23 cellular contexts compared by ENCODE assay signal in the genomic region with DNA sequence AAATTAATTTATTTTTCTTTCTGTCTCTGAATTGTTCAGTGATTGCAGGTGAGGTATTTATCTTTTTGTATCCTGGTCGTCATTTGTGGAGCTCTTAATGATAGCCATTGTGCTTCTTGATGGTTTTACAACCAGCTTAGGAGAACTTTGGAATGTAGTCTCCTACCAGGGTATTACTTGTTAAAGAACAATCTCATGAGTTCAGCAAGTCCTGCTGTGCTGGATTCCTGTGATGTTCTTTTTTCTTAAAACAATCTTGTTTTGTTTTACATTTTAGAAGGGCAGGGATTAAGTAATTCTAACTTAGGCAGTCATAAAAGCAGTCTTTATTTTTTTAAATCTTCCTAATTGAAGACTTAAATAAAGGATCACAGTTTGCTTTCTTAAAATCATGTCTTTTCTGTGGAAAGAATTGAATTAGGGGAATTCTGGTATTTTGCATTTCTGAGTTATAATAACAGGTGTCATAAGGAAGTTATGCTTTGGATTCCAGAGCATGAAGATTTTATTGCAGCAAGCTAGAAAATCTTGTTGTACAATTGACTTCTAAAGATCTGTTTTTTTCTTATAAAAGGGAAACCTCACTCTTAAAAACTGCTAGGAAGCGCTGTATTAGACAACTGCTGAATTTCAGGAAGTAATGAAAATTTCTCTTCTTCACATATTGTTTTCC. TPM values are rescaled to one million over a fixed set of nuclear protein-coding genes. Genes with fewer than 3 reads are reported as not detected.
DNase-seq lines count a peak whose midpoint lies in the region; TF ChIP-seq lines count a peak whose summit lies in the region.
"Had no signal": no experiment of that assay in that cellular context is flagged by ENCODE, and none has a peak within 500 bp of the region (broad histone marks: within the 10 kb centered on the region; RNA-seq: fewer than 3 reads in every experiment).

No MANE protein-coding gene starts in this region.

- H3K4me3 Mint-ChIP-seq in MCF 10A (ENCODE audit: unreplicated experiment) (no peak overlapping the region), nephron progenitor cell (peak overlapping the region; percentile 12), type B pancreatic cell (peak overlapping the region; percentile 5)
- H3K4me3 Mint-ChIP-seq: activated CD4-positive, alpha-beta memory T cell treated with anti-CD3 and anti-CD28 coated beads for 36 hours; brain; CD4-positive, alpha-beta T cell; naive thymus-derived CD4-positive, alpha-beta T cell had no signal

- in situ Hi-C loops in mammary epithelial cell (cut with MboI; ENCODE audit: low sequenced_read_pairs in 2 of 2) = no loop called here

- H3K36me3 Mint-ChIP-seq in MCF 10A (ENCODE audit: insufficient read depth, unreplicated experiment) (peaks cover 63% of the 10 kb centered on the region), nephron progenitor cell (ENCODE audit: low read depth) (peaks cover 64% of the 10 kb centered on the region), type B pancreatic cell (peaks cover 47% of the 10 kb centered on the region)

- H3K4me2 ChIP-seq in mammary epithelial cell (ENCODE audit: insufficient read depth, low read depth, low read length) (no peak overlapping the region), hepatocyte (peak overlapping the region; percentile 16)

- H3K9me3 Mint-ChIP-seq in MCF 10A (ENCODE audit: unreplicated experiment) (no peaks in the 10 kb centered on the region), nephron progenitor cell (no peaks in the 10 kb centered on the region), type B pancreatic cell (no peaks in the 10 kb centered on the region)
- H3K9me3 Mint-ChIP-seq: activated CD4-positive, alpha-beta memory T cell treated with anti-CD3 and anti-CD28 coated beads for 36 hours; brain; CD4-positive, alpha-beta T cell; naive thymus-derived CD4-positive, alpha-beta T cell had no signal

- H4K20me1 ChIP-seq in mammary epithelial cell (ENCODE audit: insufficient read depth, low read length) = no peaks in the 10 kb centered on the region
- H4K20me1 ChIP-seq in hepatocyte (ENCODE audit: insufficient read depth, poor library complexity, severe bottlenecking) = no peaks in the 10 kb centered on the region

- H3K27ac ChIP-seq in mammary epithelial cell (ENCODE audit: insufficient read depth, low read depth, low read length) (no peak overlapping the region), hepatocyte (peak overlapping the region; percentile 71), tibial nerve (no peak overlapping the region)
- H3K27ac ChIP-seq: 22Rv1, SJCRH30 had no signal

- H3K9ac ChIP-seq in mammary epithelial cell (ENCODE audit: insufficient read depth, low read length) = no peak overlapping the region

- H3K4me3 ChIP-seq in mammary epithelial cell (replicated peaks in 1 of 3; ENCODE audit: insufficient read depth in 1 of 3, low read depth in 2 of 3, low read length in 3 of 3) (no peak overlapping the region), hepatocyte (no peak overlapping the region), tibial nerve (no peak overlapping the region)
- H3K4me3 ChIP-seq: pancreas, Peyer's patch, SJCRH30 had no signal

- H3K9me3 ChIP-seq in mammary epithelial cell (replicated peaks; ENCODE audit: insufficient read depth, low read length) = no peaks in the 10 kb centered on the region
- no peaks in the 10 kb centered on the region for H3K9me3 ChIP-seq in hepatocyte (ENCODE audit: low read depth)
- no peaks in the 10 kb centered on the region for H3K9me3 ChIP-seq in tibial nerve
- H3K9me3 ChIP-seq: pancreas, Peyer's patch, SJCRH30 had no signal

- H3K79me2 ChIP-seq in mammary epithelial cell (ENCODE audit: insufficient read depth, low read length) (no peaks in the 10 kb centered on the region), hepatocyte (no peaks in the 10 kb centered on the region)

- H3K4me1 ChIP-seq in mammary epithelial cell (ENCODE audit: insufficient read depth, low read length) (no peaks in the 10 kb centered on the region), hepatocyte (ENCODE audit: insufficient read depth) (peaks cover 19% of the 10 kb centered on the region), tibial nerve (no peaks in the 10 kb centered on the region)
- H3K4me1 ChIP-seq: pancreas, SJCRH30 had no signal

- no peak for TF ChIP-seq EP300 in tibial nerve (IDR thresholded peaks at IDR 0.05)

- peaks cover 12% of the 10 kb centered on the region for H3K4me1 Mint-ChIP-seq in MCF 10A (ENCODE audit: insufficient read depth, unreplicated experiment)
- peaks cover 58% of the 10 kb centered on the region for H3K4me1 Mint-ChIP-seq in nephron progenitor cell
- peaks cover 14% of the 10 kb centered on the region for H3K4me1 Mint-ChIP-seq in type B pancreatic cell (ENCODE audit: unreplicated experiment)
- H3K4me1 Mint-ChIP-seq: brain had no signal

- TF ChIP-seq POLR2A in tibial nerve (IDR thresholded peaks at IDR 0.05) = no peak

- H3K27me3 Mint-ChIP-seq in MCF 10A (ENCODE audit: insufficient read depth, unreplicated experiment) (no peaks in the 10 kb centered on the region), nephron progenitor cell (ENCODE audit: low read depth, poor library complexity) (no peaks in the 10 kb centered on the region), type B pancreatic cell (no peaks in the 10 kb centered on the region)
- H3K27me3 Mint-ChIP-seq: activated CD4-positive, alpha-beta memory T cell treated with anti-CD3 and anti-CD28 coated beads for 36 hours; brain; CD4-positive, alpha-beta T cell; naive thymus-derived CD4-positive, alpha-beta T cell had no signal

- peak overlapping the region; percentile 41 for H3K27ac Mint-ChIP-seq in MCF 10A (ENCODE audit: low read depth, unreplicated experiment)
- peak overlapping the region; percentile 95 for H3K27ac Mint-ChIP-seq in nephron progenitor cell
- H3K27ac Mint-ChIP-seq in type B pancreatic cell = peak overlapping the region; percentile 88
- H3K27ac Mint-ChIP-seq: activated CD4-positive, alpha-beta memory T cell treated with anti-CD3 and anti-CD28 coated beads for 36 hours; CD4-positive, alpha-beta T cell had no signal

- H3K36me3 ChIP-seq in mammary epithelial cell (ENCODE audit: insufficient read depth, low read length) = peaks cover 29% of the 10 kb centered on the region
- H3K36me3 ChIP-seq in hepatocyte (replicated peaks; ENCODE audit: insufficient read depth, low read depth) = no peaks in the 10 kb centered on the region
- peaks cover 0 to 96% (median 6%) of the 10 kb centered on the region in 3 donors for H3K36me3 ChIP-seq in tibial nerve

- 50% methylated on average over 2 of the region's 2 CpGs for whole genome bisulfite sequencing in mammary epithelial cell (ENCODE audit: low coverage, missing lambda C conversion rate)
- WGBS in hepatocyte (ENCODE audit: low lambda C conversion rate, missing lambda C conversion rate) = 47% methylated on average over 2 of the region's 2 CpGs
- 62 to 76% methylated on average over 2 of the region's 2 CpGs for WGBS in tibial nerve, 2 donors

- dilution Hi-C loops in mammary epithelial cell (cut with HindIII; ENCODE audit: low sequenced_read_pairs) = loop anchor here (25.0 kb wide), 1 partner anchor 149 kb away; no protein-coding TSS in a partner anchor

- no peak for DNase-seq in MCF 10A (ENCODE audit: unreplicated experiment)
- no peak for DNase-seq in mammary epithelial cell
- peak; percentile 34 for DNase-seq in hepatocyte (ENCODE audit: low spot score)
- no peak for DNase-seq in nephron progenitor cell
- no peak for DNase-seq in type B pancreatic cell (ENCODE audit: extremely low spot score, unreplicated experiment)
- no peak for DNase-seq in GM10266 (ENCODE audit: extremely low spot score)
- DNase-seq in tibial nerve (ENCODE audit: low spot score in 2 of 2) = no peak
- DNase-seq in NCI-H187 treated with DMSO at 0.1 percent for 48 hours (lab: John Stamatoyannopoulos, UW) = no peak
- DNase-seq: activated CD4-positive, alpha-beta memory T cell treated with anti-CD3 and anti-CD28 coated beads for 36 hours; activated CD8-positive, alpha-beta memory T cell treated with anti-CD3 and anti-CD28 coated beads, Interleukin-2, amount 50 U/mL, for 48 hours; CD4-positive, alpha-beta T cell; naive thymus-derived CD4-positive, alpha-beta T cell; NCI-H1105 treated with DMSO at 0.1 percent for 48 hours; NCI-H446 treated with DMSO at 0.1 percent for 48 hours; pancreas; Peyer's patch; SJCRH30; T-helper 1 cell had no signal

- no peak overlapping the region for H2AFZ ChIP-seq in mammary epithelial cell (ENCODE audit: low read depth, low read length)
- no peak overlapping the region for H2AFZ ChIP-seq in hepatocyte

- TF ChIP-seq CTCF in MCF 10A (IDR thresholded peaks at IDR 0.05; ENCODE audit: unreplicated experiment) (no peak), mammary epithelial cell (conservative IDR thresholded peaks at IDR 0.05 in 1 of 2, IDR thresholded peaks at IDR 0.05 in 1 of 2; ENCODE audit: extremely low read depth in 1 of 2, insufficient read depth in 1 of 2, low read depth in 1 of 2, low read length in 2 of 2) (no peak), hepatocyte (IDR thresholded peaks at IDR 0.05; ENCODE audit: poor library complexity) (no peak), nephron progenitor cell (IDR thresholded peaks at IDR 0.05) (no peak), type B pancreatic cell (conservative IDR thresholded peaks at IDR 0.05) (no peak), GM10266 (IDR thresholded peaks at IDR 0.05; ENCODE audit: control insufficient read depth, insufficient read depth, low read depth, missing control alignments) (no peak), tibial nerve (IDR thresholded peaks at IDR 0.05) (no peak)

- H3K9me2 ChIP-seq in hepatocyte (replicated peaks; ENCODE audit: insufficient read depth) = no peaks in the 10 kb centered on the region

- BruUV-seq in MCF 10A (replicated peaks; lab: Mats Ljungman, UMichigan) = no TSS peak
- no TSS peak for BruUV-seq in mammary epithelial cell (replicated peaks; lab: Mats Ljungman, UMichigan)

- POLR2A ChIA-PET in MCF 10A (lab: Yijun Ruan, JAX) = interaction anchor here (0.8 to 3.1 kb wide), 9 partner anchors 12 to 689 kb away, joined by 3 to 14 read pairs (median 3); a partner anchor contains a TSS

- intact Hi-C loops in MCF 10A (cut with micrococcal nuclease) (no loop called here), mammary epithelial cell (cut with micrococcal nuclease) (no loop called here)

- CTCF ChIA-PET in MCF 10A (lab: Yijun Ruan, JAX) = interaction anchor here (1.0 to 1.1 kb wide), 2 partner anchors 13 to 113 kb away, joined by 3 to 4 read pairs; no protein-coding TSS in a partner anchor
- CTCF ChIA-PET in mammary epithelial cell (lab: Charles Lee; ENCODE audit: low non-redundant PET) = no interaction called here

- no peaks in the 10 kb centered on the region for H3K27me3 ChIP-seq in mammary epithelial cell (ENCODE audit: insufficient read depth, low read length)
- H3K27me3 ChIP-seq in hepatocyte = no peaks in the 10 kb centered on the region
- no peaks in the 10 kb centered on the region for H3K27me3 ChIP-seq in tibial nerve
- H3K27me3 ChIP-seq: pancreas, Peyer's patch, SJCRH30 had no signal

RNA-seq across cellular contexts. Expression of a gene that starts 23.7 kb away (rescaled TPM):
- 34.2 and 40.9 TPM in 2 replicates for total RNA-seq in MCF 10A (2022)
- total RNA-seq in mammary epithelial cell = 10 to 100 TPM; 13.0 to 20.3 TPM
- 10.1 TPM for polyA plus RNA-seq in mammary epithelial cell
- 22.9 TPM for polyA minus RNA-seq in mammary epithelial cell
- total RNA-seq in hepatocyte = 15.5 and 15.6 TPM in 2 replicates
- 19.2 and 19.6 TPM in 2 replicates for polyA plus RNA-seq in hepatocyte
- 20.1 and 24.0 TPM in 2 replicates for total RNA-seq in type B pancreatic cell (ENCODE audit: low replicate concordance)
- 10 to 100 TPM in 2 of 4 donors, 1 to 10 TPM in 2; 9.0 to 25.2 (median 12.9) TPM for total RNA-seq in tibial nerve

RNA-seq across cellular contexts. Expression of a gene that starts 23.7 kb away (rescaled TPM):
- total RNA-seq in MCF 10A (2022) = 0.33 and 0.47 TPM in 2 replicates
- total RNA-seq in mammary epithelial cell = under 1 TPM; under 0.01 to 0.14 TPM
- polyA plus RNA-seq in mammary epithelial cell = 0.01 TPM
- not detected for polyA minus RNA-seq in mammary epithelial cell
- total RNA-seq in hepatocyte = 0.17 TPM in 1 of 2 replicates, not detected in the other
- polyA plus RNA-seq in hepatocyte = not detected in 2 replicates
- total RNA-seq in type B pancreatic cell (ENCODE audit: low replicate concordance) = 0.19 TPM in 1 of 2 replicates, not detected in the other
- total RNA-seq in tibial nerve = not detected
- total RNA-seq: M059J, Peyer's patch, sciatic nerve, ureter had no signal
- polyA plus RNA-seq: pancreas had no signal

Comparison
In these comparisons a context has a peak if more than half of its experiments do, and no peak if none do; other contexts are left out.
1. H3K27ac Mint-ChIP-seq: peak in every context shown above with its lines; median percentile 95 in nephron progenitor cell; 88 in type B pancreatic cell; 41 in MCF 10A.